11 cellular contexts compared by ENCODE assay signal in genomic region chr1:214282696-214283225, GRCh38. TPM values are rescaled to one million over a fixed set of nuclear protein-coding genes. Genes with fewer than 3 reads are reported as not detected.
A peak's percentile ranks its signal among the peaks of the same experiment; 100 is the strongest.
DNase-seq lines count a peak whose midpoint lies in the region; ATAC-seq, FAIRE-seq and TF ChIP-seq lines count a peak whose summit lies in the region.
"Had no signal": no experiment of that assay in that cellular context is flagged by ENCODE, and none has a peak within 500 bp of the region (broad histone marks: within the 10 kb centered on the region; RNA-seq: fewer than 3 reads in every experiment).

No MANE protein-coding gene starts in this region.

- no peak overlapping the region for H3K27ac Mint-ChIP-seq in WTC11
- peak overlapping the region; percentile 38 for H3K27ac Mint-ChIP-seq in endothelial cell (ENCODE audit: unreplicated experiment)
- peak overlapping the region; percentile 70 for H3K27ac Mint-ChIP-seq in stimulated activated naive CD8-positive, alpha-beta T cell treated with anti-CD3 and anti-CD28 coated beads, Interleukin-15, Interleukin-2, amounts not matched to agents 100 ng/mL and 50 ng/mL, for 24 hours

- WGBS in heart right ventricle, 2 donors, result 46 to 55% methylated on average over 8 of the region's 8 CpGs

- CTCF ChIA-PET in WTC11 (lab: Charles Lee), result interaction anchor here (1.0 to 2.5 kb wide), 2 partner anchors 35 to 46 kb away, joined by 5 to 8 read pairs; no protein-coding TSS in a partner anchor

- ATAC-seq in heart right ventricle (no peak), left cardiac atrium (no peak), WTC11 (no peak), HG02642 (IDR thresholded peaks at IDR 0.05; ENCODE audit: poor library complexity, unreplicated experiment) (no peak), left lung (no peak)

- H3K27ac ChIP-seq in heart right ventricle, result peak overlapping the region; percentile 24 to 100 (median 98)
- no peak overlapping the region for H3K27ac ChIP-seq in left lung
- H3K27ac ChIP-seq: ascending aorta had no signal

- TF ChIP-seq CTCF in heart right ventricle (IDR thresholded peaks at IDR 0.05), result no peak
- no peak for TF ChIP-seq CTCF in WTC11 (IDR thresholded peaks at IDR 0.05)
- no peak for TF ChIP-seq CTCF in endothelial cell (IDR thresholded peaks at IDR 0.05; ENCODE audit: unreplicated experiment)
- TF ChIP-seq CTCF in left lung (IDR thresholded peaks at IDR 0.05), result no peak
- no peak for TF ChIP-seq CTCF in D721Med (IDR thresholded peaks at IDR 0.05; ENCODE audit: insufficient read depth, missing control alignments)

- H3K27me3 Mint-ChIP-seq in WTC11 (ENCODE audit: low read depth) (peaks cover 62% of the 10 kb centered on the region), endothelial cell (ENCODE audit: unreplicated experiment) (peaks cover 4% of the 10 kb centered on the region)
- H3K27me3 Mint-ChIP-seq in stimulated activated naive CD8-positive, alpha-beta T cell treated with anti-CD3 and anti-CD28 coated beads, Interleukin-15, Interleukin-2, amounts not matched to agents 100 ng/mL and 50 ng/mL, for 24 hours, result no peaks in the 10 kb centered on the region

- no peaks in the 10 kb centered on the region for H3K27me3 ChIP-seq in heart right ventricle
- no peaks in the 10 kb centered on the region for H3K27me3 ChIP-seq in left lung
- H3K27me3 ChIP-seq: ascending aorta had no signal

- DNase-seq in heart right ventricle (no peak), left cardiac atrium (no peak), WTC11 (ENCODE audit: low spot score) (no peak), endothelial cell (ENCODE audit: low spot score) (no peak), left lung (no peak), D721Med (ENCODE audit: insufficient read length, low spot score) (no peak)

- intact Hi-C loops in heart right ventricle (cut with DNase I) (loop anchor here in 3 of 10 donors (5.0 kb wide), 2 partner anchors 35 to 45 kb away; no protein-coding TSS in a partner anchor), left cardiac atrium (cut with DNase I) (no loop called here), left lung (cut with DNase I) (no loop called here)

- H3K4me1 Mint-ChIP-seq in WTC11, result peaks cover 31% of the 10 kb centered on the region
- peaks cover 33% of the 10 kb centered on the region for H3K4me1 Mint-ChIP-seq in endothelial cell (ENCODE audit: unreplicated experiment)
- peaks cover 38% of the 10 kb centered on the region for H3K4me1 Mint-ChIP-seq in stimulated activated naive CD8-positive, alpha-beta T cell treated with anti-CD3 and anti-CD28 coated beads, Interleukin-15, Interleukin-2, amounts not matched to agents 100 ng/mL and 50 ng/mL, for 24 hours (ENCODE audit: low read depth)

- no peak for FAIRE-seq in D721Med (lab: Jason Lieb, UNC)
- FAIRE-seq: GM18507 had no signal

- peaks cover 0 to 60% (median 33%) of the 10 kb centered on the region in 9 donors for H3K4me1 ChIP-seq in heart right ventricle
- H3K4me1 ChIP-seq in left lung, result peaks cover 0 to 23% of the 10 kb centered on the region in 2 donors

- peak overlapping the region; percentile 80; the same call in 1 of the 2 replicates for H3K4me3 Mint-ChIP-seq in WTC11
- peak overlapping the region; percentile 7 for H3K4me3 Mint-ChIP-seq in endothelial cell (ENCODE audit: unreplicated experiment)
- peak overlapping the region; percentile 91 for H3K4me3 Mint-ChIP-seq in stimulated activated naive CD8-positive, alpha-beta T cell treated with anti-CD3 and anti-CD28 coated beads, Interleukin-15, Interleukin-2, amounts not matched to agents 100 ng/mL and 50 ng/mL, for 24 hours

- no peaks in the 10 kb centered on the region for H3K9me3 Mint-ChIP-seq in WTC11
- no peaks in the 10 kb centered on the region for H3K9me3 Mint-ChIP-seq in endothelial cell (ENCODE audit: unreplicated experiment)
- no peaks in the 10 kb centered on the region for H3K9me3 Mint-ChIP-seq in stimulated activated naive CD8-positive, alpha-beta T cell treated with anti-CD3 and anti-CD28 coated beads, Interleukin-15, Interleukin-2, amounts not matched to agents 100 ng/mL and 50 ng/mL, for 24 hours

- no peaks in the 10 kb centered on the region for H3K36me3 Mint-ChIP-seq in WTC11
- H3K36me3 Mint-ChIP-seq in endothelial cell (ENCODE audit: low read depth, unreplicated experiment), result peaks cover 15% of the 10 kb centered on the region
- peaks cover 1% of the 10 kb centered on the region for H3K36me3 Mint-ChIP-seq in stimulated activated naive CD8-positive, alpha-beta T cell treated with anti-CD3 and anti-CD28 coated beads, Interleukin-15, Interleukin-2, amounts not matched to agents 100 ng/mL and 50 ng/mL, for 24 hours (ENCODE audit: low read depth)

- peaks cover 0 to 8% (median 0%) of the 10 kb centered on the region in 9 donors for H3K36me3 ChIP-seq in heart right ventricle
- no peaks in the 10 kb centered on the region for H3K36me3 ChIP-seq in left lung
- H3K36me3 ChIP-seq: ascending aorta had no signal

- H3K9me3 ChIP-seq in heart right ventricle (no peaks in the 10 kb centered on the region), left lung (no peaks in the 10 kb centered on the region)
- H3K9me3 ChIP-seq: ascending aorta, HAP-1 had no signal

- POLR2A ChIA-PET in WTC11 (lab: Charles Lee), result no interaction called here

- H3K4me3 ChIP-seq in heart right ventricle (peak overlapping the region in 8 of 10 donors; percentile 67 to 96 (median 78)), left lung (no peak overlapping the region)

TF ChIP-seq in WTC11, 78 proteins besides CTCF, POLR2A, EP300 and RAD21 (continues in another document):
- TF ChIP-seq GABPB1 (CRISPR knock-in tag; IDR thresholded peaks at IDR 0.05), result no peak
- TF ChIP-seq NR1H2 (CRISPR knock-in tag; IDR thresholded peaks at IDR 0.05), result no peak
- no peak for TF ChIP-seq ATF3 (CRISPR knock-in tag; conservative IDR thresholded peaks at IDR 0.05)
- no peak for TF ChIP-seq NFATC4 (CRISPR knock-in tag; IDR thresholded peaks at IDR 0.05)
- no peak for TF ChIP-seq ARID4B (CRISPR knock-in tag; IDR thresholded peaks at IDR 0.05; ENCODE audit: borderline replicate concordance)
- no peak for TF ChIP-seq ZNF219 (CRISPR knock-in tag; IDR thresholded peaks at IDR 0.05; ENCODE audit: borderline replicate concordance)
- TF ChIP-seq ZNF512 (CRISPR knock-in tag; IDR thresholded peaks at IDR 0.05; ENCODE audit: borderline replicate concordance), result no peak
- TF ChIP-seq CREM (CRISPR knock-in tag; IDR thresholded peaks at IDR 0.05), result no peak

RNA-seq across cellular contexts. Expression of gene SMYD2, which starts 1.8 kb away (rescaled TPM):
- 100 to 1,000 TPM; 158 to 438 (median 356) TPM for total RNA-seq in heart right ventricle
- 100 to 1,000 TPM in 1 of 2 donors, 10 to 100 TPM in 1; 97.3 to 149 TPM for polyA plus RNA-seq in heart right ventricle
- 1 to 10 TPM; 8.7 to 9.4 TPM for total RNA-seq in left cardiac atrium
- total RNA-seq in WTC11 (2021), result 6.3 to 6.8 TPM (median 6.4 TPM) in 3 replicates
- 44.1 TPM for total RNA-seq in endothelial cell (ENCODE audit: unreplicated experiment)
- total RNA-seq in left lung, result 10 to 100 TPM; 33.2 to 36.5 TPM

Comparison
In these comparisons a context has a peak if more than half of its experiments do, and no peak if none do; other contexts are left out.
1. H3K27ac ChIP-seq: peak in heart right ventricle (10 of 10); none in left lung (0 of 2).
2. H3K4me3 ChIP-seq: peak in heart right ventricle (8 of 10); none in left lung (0 of 2).
3. H3K4me3 Mint-ChIP-seq: peak in every context shown above with its lines; median percentile 91 in stimulated activated naive CD8-positive, alpha-beta T cell treated with anti-CD3 and anti-CD28 coated beads, Interleukin-15, Interleukin-2, amounts not matched to agents 100 ng/mL and 50 ng/mL, for 24 hours; 80 in WTC11; 7 in endothelial cell.